Comparison of ENCODE assay signal across 8 cellular contexts in the genomic region with DNA sequence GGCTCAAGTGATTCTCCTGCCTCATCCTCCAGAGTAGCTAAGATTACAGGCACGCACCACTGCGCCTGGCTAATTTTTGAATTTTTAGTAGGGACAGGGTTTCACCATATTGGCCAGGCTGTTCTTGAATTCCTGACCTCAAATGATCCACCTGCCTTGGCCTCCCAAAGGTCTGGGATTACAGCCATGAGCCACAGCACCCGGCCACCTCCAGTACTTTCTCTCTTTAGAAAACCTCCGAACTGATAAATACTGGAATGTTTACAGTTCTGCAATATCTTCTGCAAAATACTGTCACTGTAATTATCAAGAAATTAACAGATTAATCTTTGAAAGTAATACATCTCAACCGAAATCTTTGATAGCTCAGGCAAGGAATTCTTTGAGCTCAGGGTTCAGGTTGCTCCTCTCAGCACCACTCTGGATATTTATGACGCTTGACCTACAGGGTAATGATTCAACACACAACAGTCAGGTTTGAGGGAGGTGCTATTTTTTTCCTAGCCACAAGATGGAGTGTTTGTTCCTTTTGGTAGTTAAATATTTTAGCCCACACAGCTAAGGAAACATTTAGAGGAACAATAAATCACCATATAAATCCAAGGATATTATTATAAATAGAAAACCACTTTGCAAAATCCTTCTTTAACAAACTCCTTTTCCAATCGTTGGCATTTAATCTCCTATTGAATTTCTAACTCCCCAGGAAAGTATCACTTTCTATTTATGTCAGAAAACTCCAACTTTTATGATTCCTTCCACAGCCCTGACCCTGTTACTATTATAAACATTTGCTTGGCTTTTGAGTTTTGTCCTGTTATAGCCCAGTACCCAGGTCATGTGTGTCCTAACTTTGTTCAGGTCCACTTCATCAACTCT. TPM values are rescaled to one million over a fixed set of nuclear protein-coding genes. Genes with fewer than 3 reads are reported as not detected.
DNase-seq lines count a peak whose midpoint lies in the region; ATAC-seq and TF ChIP-seq lines count a peak whose summit lies in the region.

No MANE protein-coding gene starts in this region.

- peaks cover 0 to 20% (median 0%) of the 10 kb centered on the region in 9 donors for H3K4me1 ChIP-seq in heart right ventricle

- DNase-seq in DMS153 (lab: John Stamatoyannopoulos, UW) = peak; percentile 29
- DNase-seq in NCI-H2227 (lab: John Stamatoyannopoulos, UW; ENCODE audit: unreplicated experiment) = peak; percentile 77
- DNase-seq in activated CD8-positive, alpha-beta T cell treated with anti-CD3 and anti-CD28 coated beads for 36 hours = peak; percentile 28
- DNase-seq in heart right ventricle = peak in 1 of 2 donors; percentile 48
- peak; percentile 70 for DNase-seq in retina
- no peak for DNase-seq in amniotic stem cell (lab: John Stamatoyannopoulos, UW)

- H3K9me3 ChIP-seq in heart right ventricle = no peaks in the 10 kb centered on the region

- TF ChIP-seq CTCF in activated CD8-positive, alpha-beta T cell treated with anti-CD3 and anti-CD28 coated beads for 36 hours (IDR thresholded peaks at IDR 0.05) = peak; percentile 85
- TF ChIP-seq CTCF in heart right ventricle (IDR thresholded peaks at IDR 0.05) = peak; percentile 53 to 84 (median 77)

- H3K27me3 ChIP-seq in heart right ventricle = peaks cover 0 to 12% (median 8%) of the 10 kb centered on the region in 7 donors

- H3K27ac Mint-ChIP-seq in activated CD8-positive, alpha-beta T cell treated with anti-CD3 and anti-CD28 coated beads for 36 hours = no peak overlapping the region

- no peak overlapping the region for H3K4me3 Mint-ChIP-seq in activated CD8-positive, alpha-beta T cell treated with anti-CD3 and anti-CD28 coated beads for 36 hours

- ATAC-seq in GM19328 (IDR thresholded peaks at IDR 0.05; ENCODE audit: unreplicated experiment) (peak; percentile 70), HG03432 (IDR thresholded peaks at IDR 0.05; ENCODE audit: unreplicated experiment) (peak; percentile 76), heart right ventricle (peak; percentile 55 to 83 (median 68))
- ATAC-seq in activated CD8-positive, alpha-beta T cell treated with anti-CD3 and anti-CD28 coated beads for 36 hours = peak; percentile 68

- no peak overlapping the region for H3K27ac ChIP-seq in heart right ventricle

- no peaks in the 10 kb centered on the region for H3K9me3 Mint-ChIP-seq in activated CD8-positive, alpha-beta T cell treated with anti-CD3 and anti-CD28 coated beads for 36 hours

- H3K4me3 ChIP-seq in heart right ventricle = no peak overlapping the region

- intact Hi-C loops in activated CD8-positive, alpha-beta T cell treated with anti-CD3 and anti-CD28 coated beads for 36 hours (cut with micrococcal nuclease) = no loop called here
- intact Hi-C loops in heart right ventricle (cut with DNase I) = loop anchor here in 7 of 10 donors (1.0 to 5.0 kb wide), 6 partner anchors 183 to 195 kb away; no protein-coding TSS in a partner anchor

- no peaks in the 10 kb centered on the region for H3K4me1 Mint-ChIP-seq in activated CD8-positive, alpha-beta T cell treated with anti-CD3 and anti-CD28 coated beads for 36 hours (ENCODE audit: low read depth)

- peaks cover 0 to 11% (median 0%) of the 10 kb centered on the region in 9 donors for H3K36me3 ChIP-seq in heart right ventricle

- POLR2A ChIA-PET in activated CD8-positive, alpha-beta T cell treated with anti-CD3 and anti-CD28 coated beads for 36 hours (lab: Charles Lee) = interaction anchor here (1.2 kb wide), 1 partner anchor 196 kb away, joined by 4 read pairs; no protein-coding TSS in a partner anchor

- CTCF ChIA-PET in activated CD8-positive, alpha-beta T cell treated with anti-CD3 and anti-CD28 coated beads for 36 hours (lab: Charles Lee) = interaction anchor here (0.8 to 7.2 kb wide), 17 partner anchors 9 to 255 kb away, joined by 3 to 82 read pairs (median 4); no protein-coding TSS in a partner anchor

- peaks cover 20% of the 10 kb centered on the region for H3K27me3 Mint-ChIP-seq in activated CD8-positive, alpha-beta T cell treated with anti-CD3 and anti-CD28 coated beads for 36 hours

- H3K36me3 Mint-ChIP-seq in activated CD8-positive, alpha-beta T cell treated with anti-CD3 and anti-CD28 coated beads for 36 hours (ENCODE audit: low read depth) = no peaks in the 10 kb centered on the region

- 38 to 42% methylated on average over 7 of the region's 7 CpGs for WGBS in heart right ventricle, 2 donors

RNA-seq across cellular contexts. Expression of a gene that starts 48.6 kb away (rescaled TPM):
- 10 to 100 TPM; 34.3 to 35.9 TPM for total RNA-seq in activated CD8-positive, alpha-beta T cell treated with anti-CD3 and anti-CD28 coated beads for 36 hours
- 10 to 100 TPM; 14.8 to 28.3 (median 23.6) TPM for total RNA-seq in heart right ventricle
- polyA plus RNA-seq in heart right ventricle = 1 to 10 TPM; 4.3 to 4.4 TPM
